Comparison of ENCODE assay signal across 13 cellular contexts in genomic region chr18:33957705-33958104, GRCh38.
"Had no signal": no experiment of that assay in that cellular context is flagged by ENCODE, and none has a peak within 500 bp of the region (broad histone marks: within the 10 kb centered on the region; RNA-seq: fewer than 3 reads in every experiment).

No MANE protein-coding gene starts in this region.

- H3K27ac ChIP-seq: dorsolateral prefrontal cortex, esophagus squamous epithelium, lower lobe of right lung, right lobe of liver, tibial nerve had no signal

- H3K4me1 ChIP-seq: esophagus squamous epithelium, lower lobe of right lung, right lobe of liver, tibial nerve had no signal

- H3K9me3 ChIP-seq: esophagus squamous epithelium, lower lobe of right lung, right lobe of liver, tibial nerve had no signal

- H3K36me3 ChIP-seq: esophagus squamous epithelium, lower lobe of right lung, right lobe of liver, tibial nerve had no signal

- H3K4me3 ChIP-seq: dorsolateral prefrontal cortex, esophagus squamous epithelium, lower lobe of right lung, right lobe of liver, tibial nerve had no signal

- H3K27me3 ChIP-seq: dorsolateral prefrontal cortex, esophagus squamous epithelium, right lobe of liver, tibial nerve had no signal

- DNase-seq: activated CD4-positive, alpha-beta T cell treated with anti-CD3 and anti-CD28 coated beads, Interleukin-2, amount 50 U/mL, for 4 hours; activated gamma-delta T cell; activated naive CD8-positive, alpha-beta T cell treated with anti-CD3 and anti-CD28 coated beads, Interleukin-2, amount 10 ng/mL, durations not matched to agents 7 days and 5 days; activated T-cell treated with anti-CD3 and anti-CD28 coated beads, Interleukin-2, amount 50 U/mL, for 4 hours; anterior cingulate cortex; dorsolateral prefrontal cortex; esophagus squamous epithelium; foreskin fibroblast; immature natural killer cell; lower lobe of right lung; naive B cell; right lobe of liver had no signal
